In the genomic region with DNA sequence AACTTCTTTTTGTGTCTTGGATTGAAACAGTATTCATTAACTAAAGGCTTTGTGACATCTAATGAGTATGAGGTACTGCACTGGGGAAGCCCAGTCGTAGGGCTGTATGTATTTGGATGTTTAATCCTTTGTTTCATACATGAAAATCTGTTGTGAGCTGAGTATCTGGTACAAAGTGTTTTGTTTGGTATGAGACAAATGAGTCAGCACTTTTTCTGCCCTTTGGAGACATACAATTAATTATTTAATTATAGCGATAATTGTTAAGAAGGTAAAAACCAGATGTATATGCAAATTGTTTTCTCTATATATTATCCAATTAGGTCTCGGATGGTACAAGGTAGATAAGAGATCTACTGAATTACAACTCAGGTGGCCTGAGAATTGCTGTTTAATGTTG, we compare ENCODE assay signal across 29 cellular contexts. TPM values are rescaled to one million over a fixed set of nuclear protein-coding genes. Genes with fewer than 3 reads are reported as not detected.
DNase-seq lines count a peak whose midpoint lies in the region; ATAC-seq, FAIRE-seq and TF ChIP-seq lines count a peak whose summit lies in the region.
"Had no signal": no experiment of that assay in that cellular context is flagged by ENCODE, and none has a peak within 500 bp of the region (broad histone marks: within the 10 kb centered on the region; RNA-seq: fewer than 3 reads in every experiment).

No MANE protein-coding gene starts in this region.

- CTCF ChIA-PET in WTC11 (lab: Charles Lee), result interaction anchor here (1.0 kb wide), 1 partner anchor 169 kb away, joined by 3 read pairs; no protein-coding TSS in a partner anchor

- H3K9me2 ChIP-seq in GM23338 (ENCODE audit: insufficient read depth), result no peaks in the 10 kb centered on the region
- H3K9me2 ChIP-seq: SK-N-SH had no signal

- H3K9me3 ChIP-seq in keratinocyte (ENCODE audit: control insufficient read depth, low read depth, low read length), result no peaks in the 10 kb centered on the region
- H3K9me3 ChIP-seq: MG63, Peyer's patch, SK-N-SH had no signal

- H3K4me1 Mint-ChIP-seq in GM23338, result peaks cover 26% of the 10 kb centered on the region
- peaks cover 27% of the 10 kb centered on the region for H3K4me1 Mint-ChIP-seq in WTC11

- H3K79me2 ChIP-seq in GM23338 (replicated peaks; ENCODE audit: insufficient read depth) (peaks cover 97% of the 10 kb centered on the region), keratinocyte (ENCODE audit: control insufficient read depth, insufficient read depth, low read length) (peaks cover 28% of the 10 kb centered on the region)

- dilution Hi-C loops in keratinocyte (cut with MboI; ENCODE audit: extremely low pct_ligation_motif_present, low sequenced_read_pairs), result no loop called here

- POLR2A ChIA-PET in WTC11 (lab: Charles Lee), result no interaction called here

- H3K27ac ChIP-seq in GM23338 (ENCODE audit: low read depth), result no peak overlapping the region
- H3K27ac ChIP-seq in keratinocyte (ENCODE audit: control insufficient read depth, insufficient read depth, low read length), result no peak overlapping the region
- H3K27ac ChIP-seq: Peyer's patch had no signal

- H3K9me1 ChIP-seq in keratinocyte (ENCODE audit: control insufficient read depth, extremely low read depth, insufficient read depth, low read length), result no peaks in the 10 kb centered on the region

- no peak overlapping the region for H2AFZ ChIP-seq in GM23338
- H2AFZ ChIP-seq in keratinocyte (ENCODE audit: control insufficient read depth, low read length), result no peak overlapping the region

- TF ChIP-seq CTCF in GM23338 (conservative IDR thresholded peaks at IDR 0.05; ENCODE audit: low read depth in 2 of 2) (no peak), WTC11 (IDR thresholded peaks at IDR 0.05) (no peak), keratinocyte (optimal IDR thresholded peaks at IDR 0.05 in 1 of 3, IDR thresholded peaks at IDR 0.05 in 1 of 3, conservative IDR thresholded peaks at IDR 0.05 in 1 of 3; ENCODE audit: extremely low read depth in 1 of 3, insufficient read depth in 2 of 3, low read length in 3 of 3) (no peak)

- H3K4me3 Mint-ChIP-seq in GM23338 (no peak overlapping the region), WTC11 (no peak overlapping the region)
- H3K4me3 Mint-ChIP-seq: T-helper 1 cell treated with Interleukin-12 subunit alpha and Interleukin-12 subunit beta and Interleukin-4 antibody, amounts not matched to agents 30 μg/mL and 1 μg/mL, for 36 hours had no signal

- H3K27ac Mint-ChIP-seq in GM23338 (peak overlapping the region; percentile 71; the same call in 1 of the 2 replicates), WTC11 (peak overlapping the region; percentile 13; the same call in 1 of the 2 replicates)
- H3K27ac Mint-ChIP-seq: T-helper 1 cell treated with Interleukin-12 subunit alpha and Interleukin-12 subunit beta and Interleukin-4 antibody, amounts not matched to agents 30 μg/mL and 1 μg/mL, for 36 hours had no signal

- no peaks in the 10 kb centered on the region for H3F3A ChIP-seq in GM23338 (replicated peaks; ENCODE audit: low read depth)

- H3K27me3 Mint-ChIP-seq in GM23338 (ENCODE audit: insufficient read depth, low read depth, poor library complexity) (no peaks in the 10 kb centered on the region), WTC11 (ENCODE audit: low read depth) (no peaks in the 10 kb centered on the region)

- H3K27me3 ChIP-seq in GM23338 (ENCODE audit: insufficient read depth) (no peaks in the 10 kb centered on the region), keratinocyte (ENCODE audit: control insufficient read depth, extremely low read depth, insufficient read depth, low read length) (no peaks in the 10 kb centered on the region)
- H3K27me3 ChIP-seq: Peyer's patch had no signal

- ATAC-seq in GM23338 (no peak), WTC11 (no peak), GM19452 (IDR thresholded peaks at IDR 0.05; ENCODE audit: unreplicated experiment) (no peak)

- peaks cover 18% of the 10 kb centered on the region; the same call in 1 of the 2 replicates for H3K4me1 ChIP-seq in GM23338 (ENCODE audit: insufficient read depth)
- peaks cover 7% of the 10 kb centered on the region for H3K4me1 ChIP-seq in keratinocyte (ENCODE audit: control insufficient read depth, extremely low read depth, insufficient read depth, low read length)
- H3K4me1 ChIP-seq: Peyer's patch had no signal

- H3K9me3 Mint-ChIP-seq in GM23338 (no peaks in the 10 kb centered on the region), WTC11 (no peaks in the 10 kb centered on the region)
- H3K9me3 Mint-ChIP-seq: T-helper 1 cell treated with Interleukin-12 subunit alpha and Interleukin-12 subunit beta and Interleukin-4 antibody, amounts not matched to agents 30 μg/mL and 1 μg/mL, for 36 hours had no signal

- H3K36me3 ChIP-seq in GM23338 (ENCODE audit: insufficient read depth) (no peaks in the 10 kb centered on the region), keratinocyte (ENCODE audit: control insufficient read depth in 2 of 2, extremely low read depth in 1 of 2, insufficient read depth in 2 of 2, low read length in 2 of 2) (no peaks in the 10 kb centered on the region)
- H3K36me3 ChIP-seq: MG63, Peyer's patch had no signal

- H3K4me2 ChIP-seq in GM23338, result no peak overlapping the region
- no peak overlapping the region for H3K4me2 ChIP-seq in keratinocyte (ENCODE audit: control insufficient read depth, extremely low read depth, insufficient read depth, low read depth, low read length)
- H3K4me2 ChIP-seq: SK-N-SH had no signal

- H3K4me3 ChIP-seq in GM23338 (no peak overlapping the region), keratinocyte (ENCODE audit: control insufficient read depth in 2 of 3, extremely low read depth in 1 of 3, insufficient read depth in 2 of 3, low read depth in 1 of 3, low read length in 3 of 3) (no peak overlapping the region)
- H3K4me3 ChIP-seq: MG63, Peyer's patch had no signal

- no peak overlapping the region for H3K9ac ChIP-seq in keratinocyte (ENCODE audit: control insufficient read depth, extremely low read depth, insufficient read depth, low read length)
- H3K9ac ChIP-seq: SK-N-SH had no signal

- FAIRE-seq in keratinocyte (lab: Jason Lieb, UNC), result peak; percentile 34
- FAIRE-seq: GM12892, H54 had no signal

- peaks cover 8% of the 10 kb centered on the region; the same call in 1 of the 2 replicates for H4K20me1 ChIP-seq in GM23338 (replicated peaks; ENCODE audit: insufficient read depth)
- no peaks in the 10 kb centered on the region for H4K20me1 ChIP-seq in keratinocyte (ENCODE audit: control insufficient read depth, extremely low read depth, insufficient read depth, low read length)

- H3K36me3 Mint-ChIP-seq in GM23338 (ENCODE audit: low read depth) (no peaks in the 10 kb centered on the region), WTC11 (no peaks in the 10 kb centered on the region)

- peak; percentile 19 for DNase-seq in NCI-H510A treated with DMSO at 0.1 percent for 48 hours (lab: John Stamatoyannopoulos, UW)
- no peak for DNase-seq in NCI-H510A (lab: John Stamatoyannopoulos, UW)
- DNase-seq in GM23338 (ENCODE audit: low spot score), result no peak
- DNase-seq in WTC11 (ENCODE audit: low spot score), result no peak
- no peak for DNase-seq in keratinocyte (ENCODE audit: low read depth, low spot score)
- no peak for DNase-seq in SIG-M5 treated with dmso at 0.1 percent for 504 hours (lab: John Stamatoyannopoulos, UW; ENCODE audit: unreplicated experiment)
- no peak for DNase-seq in GM03348 (ENCODE audit: low spot score)
- DNase-seq: 8988T, Calu3, DMS79, EL, GDM1, MG63, NCI-H1417 treated with DMSO at 0.1 percent for 48 hours, NCI-H187, NCI-H2081 treated with DMSO at 0.1 percent for 48 hours, NCI-H2171, NCI-H226, NCI-H524 treated with DMSO at 0.1 percent for 48 hours, Peyer's patch, SIG-M5, SK-N-SH, SW 1271 had no signal

TF ChIP-seq in GM23338, 12 proteins besides CTCF, POLR2A, EP300 and RAD21 (continues in another document):
- TF ChIP-seq STAT1 (IDR thresholded peaks at IDR 0.05; ENCODE audit: unreplicated experiment), result no peak
- TF ChIP-seq, protein P1, sequence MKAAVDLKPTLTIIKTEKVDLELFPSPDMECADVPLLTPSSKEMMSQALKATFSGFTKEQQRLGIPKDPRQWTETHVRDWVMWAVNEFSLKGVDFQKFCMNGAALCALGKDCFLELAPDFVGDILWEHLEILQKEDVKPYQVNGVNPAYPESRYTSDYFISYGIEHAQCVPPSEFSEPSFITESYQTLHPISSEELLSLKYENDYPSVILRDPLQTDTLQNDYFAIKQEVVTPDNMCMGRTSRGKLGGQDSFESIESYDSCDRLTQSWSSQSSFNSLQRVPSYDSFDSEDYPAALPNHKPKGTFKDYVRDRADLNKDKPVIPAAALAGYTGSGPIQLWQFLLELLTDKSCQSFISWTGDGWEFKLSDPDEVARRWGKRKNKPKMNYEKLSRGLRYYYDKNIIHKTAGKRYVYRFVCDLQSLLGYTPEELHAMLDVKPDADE (IDR thresholded peaks at IDR 0.05), result no peak

TF ChIP-seq in WTC11, 78 proteins besides CTCF, POLR2A, EP300 and RAD21 (continues in another document):
- TF ChIP-seq GABPB1 (CRISPR knock-in tag; IDR thresholded peaks at IDR 0.05), result no peak
- TF ChIP-seq ZNF512 (CRISPR knock-in tag; IDR thresholded peaks at IDR 0.05; ENCODE audit: borderline replicate concordance), result no peak
- TF ChIP-seq NR1H2 (CRISPR knock-in tag; IDR thresholded peaks at IDR 0.05), result no peak

RNA-seq across cellular contexts. Expression of gene MARK1, which starts 36.3 kb away (rescaled TPM):
- 13.6 and 13.9 TPM in 2 replicates for total RNA-seq in GM23338 (2014; rRNA removed; shearing (Covaris generic))
- polyA plus RNA-seq in GM23338 (2016; fragmentation: Nextera tagmentation; extraction: Ambion mirVana), result 9.7 and 11.1 TPM in 2 replicates
- total RNA-seq in WTC11 (2021), result 13.9 to 18.6 TPM (median 14.6 TPM) in 3 replicates
- polyA plus RNA-seq in keratinocyte, result 6.1 to 11.3 TPM (median 8.4 TPM) in 3 replicates
- polyA plus RNA-seq in keratinocyte (2011; ENCODE audit: low read depth), result 13.5 TPM
- 9.4 and 10.4 TPM in 2 replicates for polyA plus RNA-seq in keratinocyte (2011; cell fraction: cytosol; rRNA removed)
- 13.5 and 18.8 TPM in 2 replicates for polyA plus RNA-seq in keratinocyte (2011; cell fraction: nucleus; rRNA removed)
- 8.8 and 10.9 TPM in 2 replicates for polyA plus RNA-seq in keratinocyte (2012; ENCODE audit: low replicate concordance)
- polyA minus RNA-seq in keratinocyte, result 3.4 to 5.9 TPM (median 5.2 TPM) in 3 replicates
- polyA minus RNA-seq in keratinocyte (2011; cell fraction: cytosol; rRNA and poly(A)+ RNA removed), result 7.7 TPM
- 10.2 and 23.0 TPM in 2 replicates for polyA minus RNA-seq in keratinocyte (2011; cell fraction: nucleus; rRNA and poly(A)+ RNA removed)
- total RNA-seq: LHCN-M2, OCI-LY7 had no signal
